ENCODE assay signal across 23 cellular contexts in genomic region chr7:26937956-26938623, GRCh38.
DNase-seq lines count a peak whose midpoint lies in the region; ATAC-seq and TF ChIP-seq lines count a peak whose summit lies in the region.
"Had no signal": no experiment of that assay in that cellular context is flagged by ENCODE, and none has a peak within 500 bp of the region (broad histone marks: within the 10 kb centered on the region; RNA-seq: fewer than 3 reads in every experiment).

No MANE protein-coding gene starts in this region.

- H2AFZ ChIP-seq in MM.1S (ENCODE audit: low read length) = no peak overlapping the region

- H3K4me1 ChIP-seq in mucosa of descending colon (ENCODE audit: low read depth) = no peaks in the 10 kb centered on the region
- no peaks in the 10 kb centered on the region for H3K4me1 ChIP-seq in MM.1S (ENCODE audit: low read length)
- H3K4me1 ChIP-seq: pancreas, thyroid gland had no signal

- no peaks in the 10 kb centered on the region for H3K9me2 ChIP-seq in MM.1S (replicated peaks; ENCODE audit: insufficient read depth, low read length)

- TF ChIP-seq CTCF in VCaP (conservative IDR thresholded peaks at IDR 0.05) (no peak), mucosa of descending colon (IDR thresholded peaks at IDR 0.05) (no peak), dorsolateral prefrontal cortex (IDR thresholded peaks at IDR 0.05 in 54 of 56, conservative IDR thresholded peaks at IDR 0.05 in 2 of 56; ENCODE audit: low read depth in 1 of 56, partially characterized antibody in 56 of 56) (no peak), MM.1S (IDR thresholded peaks at IDR 0.05; ENCODE audit: low read length) (no peak)

- H3K36me3 ChIP-seq in mucosa of descending colon (ENCODE audit: low read depth) (no peaks in the 10 kb centered on the region), MM.1S (replicated peaks; ENCODE audit: insufficient read depth, low read length) (no peaks in the 10 kb centered on the region)
- H3K36me3 ChIP-seq: pancreas, thyroid gland had no signal

- no peak overlapping the region for H3K9ac ChIP-seq in MM.1S (ENCODE audit: low read length)
- H3K9ac ChIP-seq: KMS-11 had no signal

- H3F3A ChIP-seq in MM.1S (ENCODE audit: insufficient read depth, low read length) = no peaks in the 10 kb centered on the region

- no peak overlapping the region for H3K4me3 ChIP-seq in mucosa of descending colon
- no peak overlapping the region for H3K4me3 ChIP-seq in dorsolateral prefrontal cortex
- H3K4me3 ChIP-seq in MM.1S (ENCODE audit: low read length) = no peak overlapping the region
- H3K4me3 ChIP-seq: pancreas, skin epidermis, thyroid gland had no signal

- intact Hi-C loops in mucosa of descending colon (cut with DNase I, micrococcal nuclease) (no loop called here), dorsolateral prefrontal cortex (cut with DNase I) (no loop called here)

- H3K27me3 ChIP-seq in dorsolateral prefrontal cortex = peaks cover 0 to 6% (median 0%) of the 10 kb centered on the region in 45 donors
- no peaks in the 10 kb centered on the region for H3K27me3 ChIP-seq in MM.1S (replicated peaks; ENCODE audit: insufficient read depth, low read length)
- H3K27me3 ChIP-seq: pancreas, thyroid gland had no signal

- H4K20me1 ChIP-seq in MM.1S (ENCODE audit: insufficient read depth, low read length) = no peaks in the 10 kb centered on the region

- DNase-seq in mucosa of descending colon (no peak), NCI-H1092 (lab: John Stamatoyannopoulos, UW) (no peak), dorsolateral prefrontal cortex (no peak), MM.1S (no peak)
- DNase-seq: activated CD8-positive, alpha-beta T cell treated with anti-CD3 and anti-CD28 coated beads, Interleukin-2, amount 10 ng/mL, durations not matched to agents 7 days and 5 days; activated T-cell treated with anti-CD3 and anti-CD28 coated beads, Interleukin-2, amount 50 U/mL, for 72 hours; DMS 273 treated with DMSO at 0.1 percent for 48 hours; H7; left ventricle myocardium superior; NCI-H1417; NCI-H2171; pancreas; Right ventricle myocardium superior; T-helper 1 cell; thyroid gland had no signal

- H3K9me3 ChIP-seq in mucosa of descending colon (no peaks in the 10 kb centered on the region), MM.1S (replicated peaks; ENCODE audit: insufficient read depth, low read length) (no peaks in the 10 kb centered on the region)
- H3K9me3 ChIP-seq: pancreas, thyroid gland had no signal

- no peaks in the 10 kb centered on the region for H3K79me2 ChIP-seq in MM.1S (ENCODE audit: low read length)

- no peak overlapping the region for H3K4me2 ChIP-seq in MM.1S (ENCODE audit: low read depth, low read length)
- H3K4me2 ChIP-seq: KMS-11 had no signal

- H3K27ac ChIP-seq in VCaP = peak overlapping the region; percentile 51
- no peak overlapping the region for H3K27ac ChIP-seq in dorsolateral prefrontal cortex
- H3K27ac ChIP-seq in MM.1S (ENCODE audit: low read length) = no peak overlapping the region
- H3K27ac ChIP-seq: HL-60, KMS-11, pancreas, skin epidermis, thyroid gland had no signal

- ATAC-seq in GM18861 (IDR thresholded peaks at IDR 0.05; ENCODE audit: unreplicated experiment) (peak; percentile 59), HG03097 (IDR thresholded peaks at IDR 0.05; ENCODE audit: low FRiP score, unreplicated experiment) (peak; percentile 94), mucosa of descending colon (peak; percentile 75), GM18498 (IDR thresholded peaks at IDR 0.05; ENCODE audit: unreplicated experiment) (no peak)
- ATAC-seq: activated CD8-positive, alpha-beta T cell treated with anti-CD3 and anti-CD28 coated beads, Interleukin-2, amount 10 ng/mL, durations not matched to agents 7 days and 5 days; activated T-cell treated with anti-CD3 and anti-CD28 coated beads, Interleukin-2, amount 50 U/mL, for 72 hours; left ventricle myocardium superior; pancreas; stimulated activated effector memory CD8-positive, alpha-beta T cell treated with anti-CD3 and anti-CD28 coated beads, Interleukin-12 subunit alpha, Interleukin-12 subunit beta, amount 100 ng/mL, for 72 hours had no signal
